ENCODE assay signal across 1 cellular context in genomic region chr1:22039594-22040347, GRCh38.
A peak's percentile ranks its signal among the peaks of the same experiment; 100 is the strongest.
TF ChIP-seq lines count a peak whose summit lies in the region.

No MANE protein-coding gene starts in this region.

TF ChIP-seq in K562, 482 proteins besides CTCF, POLR2A, EP300 and RAD21 (continued from another document and continues in another):
- TF ChIP-seq HDAC2 (IDR thresholded peaks at IDR 0.05) = peak; percentile 50; the same call in 1 of the 2 replicates
- peak in 1 of 2 experiments; percentile 26; a peak in 1 of 4 replicates for TF ChIP-seq HDAC1 (IDR thresholded peaks at IDR 0.05)
- no peak for TF ChIP-seq ZNF586 (CRISPR knock-in tag; conservative IDR thresholded peaks at IDR 0.05)
- TF ChIP-seq ZKSCAN1 (IDR thresholded peaks at IDR 0.05; ENCODE audit: low read depth, low read length) = peak; percentile 56; the same call in 1 of the 2 replicates
- TF ChIP-seq MAZ (CRISPR knock-in tag; conservative IDR thresholded peaks at IDR 0.05 in 1 of 2, IDR thresholded peaks at IDR 0.05 in 1 of 2) = 0 out of 4 replicates have a peak, but pooled peaks have one; percentile 7 to 19
- TF ChIP-seq NBN (IDR thresholded peaks at IDR 0.05; ENCODE audit: low read depth) = peak; percentile 28; the same call in 1 of the 2 replicates
- no peak for TF ChIP-seq POLR2B (IDR thresholded peaks at IDR 0.05; ENCODE audit: low read depth, partially characterized antibody)
- TF ChIP-seq, protein P1, sequence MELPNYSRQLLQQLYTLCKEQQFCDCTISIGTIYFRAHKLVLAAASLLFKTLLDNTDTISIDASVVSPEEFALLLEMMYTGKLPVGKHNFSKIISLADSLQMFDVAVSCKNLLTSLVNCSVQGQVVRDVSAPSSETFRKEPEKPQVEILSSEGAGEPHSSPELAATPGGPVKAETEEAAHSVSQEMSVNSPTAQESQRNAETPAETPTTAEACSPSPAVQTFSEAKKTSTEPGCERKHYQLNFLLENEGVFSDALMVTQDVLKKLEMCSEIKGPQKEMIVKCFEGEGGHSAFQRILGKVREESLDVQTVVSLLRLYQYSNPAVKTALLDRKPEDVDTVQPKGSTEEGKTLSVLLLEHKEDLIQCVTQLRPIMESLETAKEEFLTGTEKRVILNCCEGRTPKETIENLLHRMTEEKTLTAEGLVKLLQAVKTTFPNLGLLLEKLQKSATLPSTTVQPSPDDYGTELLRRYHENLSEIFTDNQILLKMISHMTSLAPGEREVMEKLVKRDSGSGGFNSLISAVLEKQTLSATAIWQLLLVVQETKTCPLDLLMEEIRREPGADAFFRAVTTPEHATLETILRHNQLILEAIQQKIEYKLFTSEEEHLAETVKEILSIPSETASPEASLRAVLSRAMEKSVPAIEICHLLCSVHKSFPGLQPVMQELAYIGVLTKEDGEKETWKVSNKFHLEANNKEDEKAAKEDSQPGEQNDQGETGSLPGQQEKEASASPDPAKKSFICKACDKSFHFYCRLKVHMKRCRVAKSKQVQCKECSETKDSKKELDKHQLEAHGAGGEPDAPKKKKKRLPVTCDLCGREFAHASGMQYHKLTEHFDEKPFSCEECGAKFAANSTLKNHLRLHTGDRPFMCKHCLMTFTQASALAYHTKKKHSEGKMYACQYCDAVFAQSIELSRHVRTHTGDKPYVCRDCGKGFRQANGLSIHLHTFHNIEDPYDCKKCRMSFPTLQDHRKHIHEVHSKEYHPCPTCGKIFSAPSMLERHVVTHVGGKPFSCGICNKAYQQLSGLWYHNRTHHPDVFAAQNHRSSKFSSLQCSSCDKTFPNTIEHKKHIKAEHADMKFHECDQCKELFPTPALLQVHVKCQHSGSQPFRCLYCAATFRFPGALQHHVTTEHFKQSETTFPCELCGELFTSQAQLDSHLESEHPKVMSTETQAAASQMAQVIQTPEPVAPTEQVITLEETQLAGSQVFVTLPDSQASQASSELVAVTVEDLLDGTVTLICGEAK (IDR thresholded peaks at IDR 0.05) = peak; percentile 40
- TF ChIP-seq, protein P1 (CRISPR knock-in tag; IDR thresholded peaks at IDR 0.05) = no peak
- TF ChIP-seq ZNF324 (CRISPR knock-in tag; IDR thresholded peaks at IDR 0.05) = no peak
- no peak for TF ChIP-seq MCM5 (IDR thresholded peaks at IDR 0.05; ENCODE audit: low read depth)
- TF ChIP-seq MIER1 (IDR thresholded peaks at IDR 0.05; ENCODE audit: low read depth) = no peak
- TF ChIP-seq ZC3H8 (IDR thresholded peaks at IDR 0.05) = no peak
- TF ChIP-seq TCF7 (IDR thresholded peaks at IDR 0.05; ENCODE audit: borderline replicate concordance) = 0 out of 2 replicates have a peak, but pooled peaks have one; percentile 65
- no peak for TF ChIP-seq CBX2 (IDR thresholded peaks at IDR 0.05; ENCODE audit: insufficient read depth, low read length, poor library complexity, severe bottlenecking)
- TF ChIP-seq LCOR (CRISPR knock-in tag; IDR thresholded peaks at IDR 0.05) = peak; percentile 54; the same call in 1 of the 2 replicates
- TF ChIP-seq, protein P2, sequence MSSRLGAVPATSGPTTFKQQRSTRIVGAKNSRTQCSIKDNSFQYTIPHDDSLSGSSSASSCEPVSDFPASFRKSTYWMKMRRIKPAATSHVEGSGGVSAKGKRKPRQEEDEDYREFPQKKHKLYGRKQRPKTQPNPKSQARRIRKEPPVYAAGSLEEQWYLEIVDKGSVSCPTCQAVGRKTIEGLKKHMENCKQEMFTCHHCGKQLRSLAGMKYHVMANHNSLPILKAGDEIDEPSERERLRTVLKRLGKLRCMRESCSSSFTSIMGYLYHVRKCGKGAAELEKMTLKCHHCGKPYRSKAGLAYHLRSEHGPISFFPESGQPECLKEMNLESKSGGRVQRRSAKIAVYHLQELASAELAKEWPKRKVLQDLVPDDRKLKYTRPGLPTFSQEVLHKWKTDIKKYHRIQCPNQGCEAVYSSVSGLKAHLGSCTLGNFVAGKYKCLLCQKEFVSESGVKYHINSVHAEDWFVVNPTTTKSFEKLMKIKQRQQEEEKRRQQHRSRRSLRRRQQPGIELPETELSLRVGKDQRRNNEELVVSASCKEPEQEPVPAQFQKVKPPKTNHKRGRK (tag; IDR thresholded peaks at IDR 0.05) = no peak
- TF ChIP-seq HEY1 (CRISPR knock-in tag; IDR thresholded peaks at IDR 0.05; ENCODE audit: borderline replicate concordance) = no peak
- TF ChIP-seq FOXK2 (conservative IDR thresholded peaks at IDR 0.05 in 1 of 2, IDR thresholded peaks at IDR 0.05 in 1 of 2; ENCODE audit: low read depth in 2 of 2) = peak in 1 of 2 experiments; percentile 55; a peak in 2 of 4 replicates
- TF ChIP-seq ARNT (IDR thresholded peaks at IDR 0.05) = no peak
- no peak for TF ChIP-seq NONO (IDR thresholded peaks at IDR 0.05; ENCODE audit: low read depth in 2 of 2, low read length in 1 of 2)
- peak; percentile 64 for TF ChIP-seq RBBP5 (IDR thresholded peaks at IDR 0.05; ENCODE audit: borderline replicate concordance, insufficient read depth, low read length, poor library complexity, severe bottlenecking)
- TF ChIP-seq MAFF (IDR thresholded peaks at IDR 0.05; ENCODE audit: low read length) = no peak
- TF ChIP-seq RBM25 (IDR thresholded peaks at IDR 0.05; ENCODE audit: low read depth, low read length, severe bottlenecking) = no peak
- TF ChIP-seq, protein P3, sequence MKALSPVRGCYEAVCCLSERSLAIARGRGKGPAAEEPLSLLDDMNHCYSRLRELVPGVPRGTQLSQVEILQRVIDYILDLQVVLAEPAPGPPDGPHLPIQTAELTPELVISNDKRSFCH (CRISPR knock-in tag; IDR thresholded peaks at IDR 0.05) = 0 out of 2 replicates have a peak, but pooled peaks have one; percentile 25
- TF ChIP-seq, protein P3 (tag; IDR thresholded peaks at IDR 0.05) = peak; percentile 62; the same call in 1 of the 2 replicates
- no peak for TF ChIP-seq ZNF830 (CRISPR knock-in tag; IDR thresholded peaks at IDR 0.05)
- no peak for TF ChIP-seq SNAPC5 (CRISPR knock-in tag; IDR thresholded peaks at IDR 0.05)
- TF ChIP-seq NEUROD1 (IDR thresholded peaks at IDR 0.05; ENCODE audit: borderline replicate concordance, low read depth, low read length, partially characterized antibody) = peak; percentile 21
- peak; percentile 48 for TF ChIP-seq DPF2 (IDR thresholded peaks at IDR 0.05)
- peak; percentile 44 to 67; a peak in 2 of 4 replicates for TF ChIP-seq KDM1A (IDR thresholded peaks at IDR 0.05)
- TF ChIP-seq MYBL2 (IDR thresholded peaks at IDR 0.05; ENCODE audit: low read depth) = no peak
- TF ChIP-seq MYBL2 (CRISPR knock-in tag; IDR thresholded peaks at IDR 0.05; ENCODE audit: borderline replicate concordance) = no peak
- TF ChIP-seq, protein P4, sequence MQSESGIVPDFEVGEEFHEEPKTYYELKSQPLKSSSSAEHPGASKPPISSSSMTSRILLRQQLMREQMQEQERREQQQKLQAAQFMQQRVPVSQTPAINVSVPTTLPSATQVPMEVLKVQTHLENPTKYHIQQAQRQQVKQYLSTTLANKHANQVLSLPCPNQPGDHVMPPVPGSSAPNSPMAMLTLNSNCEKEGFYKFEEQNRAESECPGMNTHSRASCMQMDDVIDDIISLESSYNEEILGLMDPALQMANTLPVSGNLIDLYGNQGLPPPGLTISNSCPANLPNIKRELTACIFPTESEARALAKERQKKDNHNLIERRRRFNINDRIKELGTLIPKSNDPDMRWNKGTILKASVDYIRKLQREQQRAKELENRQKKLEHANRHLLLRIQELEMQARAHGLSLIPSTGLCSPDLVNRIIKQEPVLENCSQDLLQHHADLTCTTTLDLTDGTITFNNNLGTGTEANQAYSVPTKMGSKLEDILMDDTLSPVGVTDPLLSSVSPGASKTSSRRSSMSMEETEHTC (IDR thresholded peaks at IDR 0.05) = no peak
- TF ChIP-seq, protein P5, sequence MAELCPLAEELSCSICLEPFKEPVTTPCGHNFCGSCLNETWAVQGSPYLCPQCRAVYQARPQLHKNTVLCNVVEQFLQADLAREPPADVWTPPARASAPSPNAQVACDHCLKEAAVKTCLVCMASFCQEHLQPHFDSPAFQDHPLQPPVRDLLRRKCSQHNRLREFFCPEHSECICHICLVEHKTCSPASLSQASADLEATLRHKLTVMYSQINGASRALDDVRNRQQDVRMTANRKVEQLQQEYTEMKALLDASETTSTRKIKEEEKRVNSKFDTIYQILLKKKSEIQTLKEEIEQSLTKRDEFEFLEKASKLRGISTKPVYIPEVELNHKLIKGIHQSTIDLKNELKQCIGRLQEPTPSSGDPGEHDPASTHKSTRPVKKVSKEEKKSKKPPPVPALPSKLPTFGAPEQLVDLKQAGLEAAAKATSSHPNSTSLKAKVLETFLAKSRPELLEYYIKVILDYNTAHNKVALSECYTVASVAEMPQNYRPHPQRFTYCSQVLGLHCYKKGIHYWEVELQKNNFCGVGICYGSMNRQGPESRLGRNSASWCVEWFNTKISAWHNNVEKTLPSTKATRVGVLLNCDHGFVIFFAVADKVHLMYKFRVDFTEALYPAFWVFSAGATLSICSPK (IDR thresholded peaks at IDR 0.05; ENCODE audit: borderline replicate concordance) = no peak
- no peak for TF ChIP-seq SUPT5H (IDR thresholded peaks at IDR 0.05)
- peak; percentile 90 for TF ChIP-seq HMBOX1 (IDR thresholded peaks at IDR 0.05)
- TF ChIP-seq POLR2AphosphoS2 (IDR thresholded peaks at IDR 0.05; ENCODE audit: low read length) = no peak
- no peak for TF ChIP-seq SRSF7 (optimal IDR thresholded peaks at IDR 0.05; ENCODE audit: low read depth, low read length)
- TF ChIP-seq ZBTB7A (IDR thresholded peaks at IDR 0.05; ENCODE audit: borderline replicate concordance, control insufficient read depth, low read depth, low read length) = no peak
- no peak for TF ChIP-seq RHOXF2B (CRISPR knock-in tag; conservative IDR thresholded peaks at IDR 0.05)
- TF ChIP-seq, protein P6, sequence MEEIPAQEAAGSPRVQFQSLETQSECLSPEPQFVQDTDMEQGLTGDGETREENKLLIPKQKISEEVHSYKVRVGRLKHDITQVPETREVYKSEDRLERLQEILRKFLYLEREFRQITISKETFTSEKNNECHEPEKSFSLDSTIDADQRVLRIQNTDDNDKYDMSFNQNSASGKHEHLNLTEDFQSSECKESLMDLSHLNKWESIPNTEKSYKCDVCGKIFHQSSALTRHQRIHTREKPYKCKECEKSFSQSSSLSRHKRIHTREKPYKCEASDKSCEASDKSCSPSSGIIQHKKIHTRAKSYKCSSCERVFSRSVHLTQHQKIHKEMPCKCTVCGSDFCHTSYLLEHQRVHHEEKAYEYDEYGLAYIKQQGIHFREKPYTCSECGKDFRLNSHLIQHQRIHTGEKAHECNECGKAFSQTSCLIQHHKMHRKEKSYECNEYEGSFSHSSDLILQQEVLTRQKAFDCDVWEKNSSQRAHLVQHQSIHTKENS (CRISPR knock-in tag; IDR thresholded peaks at IDR 0.05) = no peak
- TF ChIP-seq GABPA (tag; conservative IDR thresholded peaks at IDR 0.05; ENCODE audit: low read depth) = peak; percentile 72
- TF ChIP-seq CHD1 (IDR thresholded peaks at IDR 0.05; ENCODE audit: low read length) = no peak
- no peak for TF ChIP-seq TRIM28 (IDR thresholded peaks at IDR 0.05)
- no peak for TF ChIP-seq HNRNPH1 (optimal IDR thresholded peaks at IDR 0.05; ENCODE audit: low read depth, low read length)
- TF ChIP-seq ATF1 (CRISPR knock-in tag; IDR thresholded peaks at IDR 0.05) = no peak
- 0 out of 2 replicates have a peak, but pooled peaks have one; percentile 15 for TF ChIP-seq ATF1 (tag; IDR thresholded peaks at IDR 0.05)
- no peak; the same call in 1 of the 2 replicates for TF ChIP-seq ZBTB33 (CRISPR knock-in tag; IDR thresholded peaks at IDR 0.05)
- no peak for TF ChIP-seq ZFP36 (IDR thresholded peaks at IDR 0.05; ENCODE audit: low read depth, low read length, partially characterized antibody)
